ENCODE assay signal across 8 cellular contexts in genomic region chr15:67543348-67543718, GRCh38. TPM values are rescaled to one million over a fixed set of nuclear protein-coding genes. Genes with fewer than 3 reads are reported as not detected.
DNase-seq lines count a peak whose midpoint lies in the region; ATAC-seq lines count a peak whose summit lies in the region.

No MANE protein-coding gene starts in this region.

- H3K36me3 Mint-ChIP-seq in CD8-positive, alpha-beta memory T cell = peaks cover 0 to 37% (median 10%) of the 10 kb centered on the region in 3 donors

- POLR2A ChIA-PET in CD8-positive, alpha-beta memory T cell (lab: Charles Lee) = no interaction called here

- H3K27ac Mint-ChIP-seq in CD8-positive, alpha-beta memory T cell = peak overlapping the region; percentile 80 to 98 (median 94)

- H3K27me3 ChIP-seq in CD8-positive, alpha-beta memory T cell (ENCODE audit: insufficient read depth, low read length, poor library complexity, severe bottlenecking) = no peaks in the 10 kb centered on the region
- H3K27me3 ChIP-seq in NT2/D1 (ENCODE audit: insufficient read depth, insufficient read length) = no peaks in the 10 kb centered on the region
- no peaks in the 10 kb centered on the region for H3K27me3 ChIP-seq in ectodermal cell (ENCODE audit: control insufficient read depth, insufficient read depth, low read length, poor library complexity, severe bottlenecking)
- no peaks in the 10 kb centered on the region for H3K27me3 ChIP-seq in mucosa of stomach (ENCODE audit: control insufficient read depth, insufficient read depth, low read length)

- no peaks in the 10 kb centered on the region for H3K27me3 Mint-ChIP-seq in CD8-positive, alpha-beta memory T cell

- peaks cover 14% of the 10 kb centered on the region for H3K36me3 ChIP-seq in CD8-positive, alpha-beta memory T cell (ENCODE audit: insufficient read depth, low read length)
- peaks cover 9% of the 10 kb centered on the region for H3K36me3 ChIP-seq in NT2/D1 (ENCODE audit: insufficient read depth, insufficient read length, low read length)
- H3K36me3 ChIP-seq in ectodermal cell (ENCODE audit: control insufficient read depth, insufficient read depth, low read length) = no peaks in the 10 kb centered on the region
- no peaks in the 10 kb centered on the region for H3K36me3 ChIP-seq in mucosa of stomach (ENCODE audit: control insufficient read depth, insufficient read depth, low read length)

- peak overlapping the region; percentile 79 for H3K4me3 ChIP-seq in CD8-positive, alpha-beta memory T cell (ENCODE audit: low read length)
- H3K4me3 ChIP-seq in NT2/D1 (ENCODE audit: insufficient read length, low read depth) = peak overlapping the region; percentile 72
- H3K4me3 ChIP-seq in ectodermal cell (ENCODE audit: insufficient read depth, low read depth, low read length) = peak overlapping the region; percentile 90
- H3K4me3 ChIP-seq in mucosa of stomach (ENCODE audit: low read length) = peak overlapping the region; percentile 88

- peak overlapping the region; percentile 92 for H3K9ac ChIP-seq in NT2/D1 (ENCODE audit: insufficient read length, low read depth)
- H3K9ac ChIP-seq in mucosa of stomach (ENCODE audit: low read length) = peak overlapping the region; percentile 93

- H3K4me1 ChIP-seq in CD8-positive, alpha-beta memory T cell (ENCODE audit: insufficient read depth, low read length) = peaks cover 30% of the 10 kb centered on the region
- peaks cover 4% of the 10 kb centered on the region for H3K4me1 ChIP-seq in NT2/D1 (ENCODE audit: insufficient read depth, insufficient read length)
- H3K4me1 ChIP-seq in ectodermal cell (ENCODE audit: control insufficient read depth, insufficient read depth, low read length) = peaks cover 15% of the 10 kb centered on the region
- peaks cover 12% of the 10 kb centered on the region for H3K4me1 ChIP-seq in mucosa of stomach (ENCODE audit: control insufficient read depth, insufficient read depth, low read length)

- CTCF ChIA-PET in CD8-positive, alpha-beta memory T cell (lab: Charles Lee) = no interaction called here

- 76 to 81% methylated on average over 7 of the region's 7 CpGs for WGBS in ectodermal cell, 2 experiments

- no peaks in the 10 kb centered on the region for H3K9me3 Mint-ChIP-seq in CD8-positive, alpha-beta memory T cell

- H3K4me3 Mint-ChIP-seq in CD8-positive, alpha-beta memory T cell = peak overlapping the region; percentile 89 to 99 (median 97)

- H3K9me3 ChIP-seq in CD8-positive, alpha-beta memory T cell (ENCODE audit: low read length) = no peaks in the 10 kb centered on the region
- H3K9me3 ChIP-seq in NT2/D1 (ENCODE audit: insufficient read depth, low read length) (no peaks in the 10 kb centered on the region), ectodermal cell (ENCODE audit: control insufficient read depth, low read length) (no peaks in the 10 kb centered on the region), mucosa of stomach (ENCODE audit: control insufficient read depth, low read length) (no peaks in the 10 kb centered on the region)

- H3K27ac ChIP-seq in CD8-positive, alpha-beta memory T cell (ENCODE audit: low read depth, low read length) = peak overlapping the region; percentile 81
- no peak overlapping the region for H3K27ac ChIP-seq in ectodermal cell (ENCODE audit: insufficient read depth, low read depth, low read length, poor library complexity, severe bottlenecking)

- ATAC-seq in esophagus mucosa (no peak), GM19463 (IDR thresholded peaks at IDR 0.05; ENCODE audit: unreplicated experiment) (no peak), HG03095 (IDR thresholded peaks at IDR 0.05; ENCODE audit: unreplicated experiment) (no peak), GM19351 (IDR thresholded peaks at IDR 0.05; ENCODE audit: unreplicated experiment) (no peak)

- DNase-seq in CD8-positive, alpha-beta memory T cell = peak in 1 of 5 donors; percentile 46
- DNase-seq in NT2/D1 (ENCODE audit: low read depth, low spot score) = no peak

- peaks cover 36 to 74% (median 57%) of the 10 kb centered on the region in 3 donors for H3K4me1 Mint-ChIP-seq in CD8-positive, alpha-beta memory T cell

RNA-seq across cellular contexts. Expression of gene MAP2K5, which starts 0.8 kb away (rescaled TPM):
- 10 to 100 TPM; 20.1 to 21.4 TPM for total RNA-seq in CD8-positive, alpha-beta memory T cell
- 20.0 TPM for polyA plus RNA-seq in CD8-positive, alpha-beta memory T cell
- 30.0 TPM for polyA plus RNA-seq in ectodermal cell (2013, experiment 1 of 4)
- 33.4 TPM for polyA plus RNA-seq in ectodermal cell (2013, experiment 2 of 4)
- polyA plus RNA-seq in ectodermal cell (2013, experiment 3 of 4) = 28.7 TPM
- polyA plus RNA-seq in ectodermal cell (2013, experiment 4 of 4) = 32.1 TPM
- 14.2 TPM for total RNA-seq in esophagus mucosa

RNA-seq across cellular contexts. Expression of gene C15orf61, which starts 22.4 kb away (rescaled TPM):
- total RNA-seq in CD8-positive, alpha-beta memory T cell = 1 to 10 TPM; 5.1 to 5.7 TPM
- polyA plus RNA-seq in CD8-positive, alpha-beta memory T cell = 10.5 TPM
- 1.9 TPM for polyA plus RNA-seq in ectodermal cell (2013, experiment 1 of 4)
- polyA plus RNA-seq in ectodermal cell (2013, experiment 2 of 4) = 3.6 TPM
- 3.1 TPM for polyA plus RNA-seq in ectodermal cell (2013, experiment 3 of 4)
- 4.1 TPM for polyA plus RNA-seq in ectodermal cell (2013, experiment 4 of 4)
- 2.8 TPM for total RNA-seq in esophagus mucosa
